ENCODE assay signal across 21 cellular contexts in genomic region chr2:232893834-232894233, GRCh38.
"Had no signal": no experiment of that assay in that cellular context is flagged by ENCODE, and none has a peak within 500 bp of the region (broad histone marks: within the 10 kb centered on the region; RNA-seq: fewer than 3 reads in every experiment).

No MANE protein-coding gene starts in this region.

- H3K36me3 ChIP-seq: colonic mucosa, esophagus squamous epithelium, prostate gland had no signal

- H3K36me3 Mint-ChIP-seq: activated naive CD4-positive, alpha-beta T cell treated with anti-CD3 and anti-CD28 coated beads, Interleukin-2, amount 50 U/mL, for 72 hours; naive B cell had no signal

- H3K27ac Mint-ChIP-seq: activated naive CD4-positive, alpha-beta T cell treated with anti-CD3 and anti-CD28 coated beads, Interleukin-2, amount 50 U/mL, for 72 hours; activated T-cell treated with anti-CD3 and anti-CD28 coated beads, Interleukin-2, amount 50 U/mL, for 24 hours had no signal

- H3K27ac ChIP-seq: colonic mucosa, esophagus squamous epithelium, prostate gland, skin epidermis had no signal

- H3K9me3 ChIP-seq: colonic mucosa, esophagus squamous epithelium, prostate gland had no signal

- H3K4me1 ChIP-seq: colonic mucosa, prostate gland had no signal

- ATAC-seq: activated naive CD4-positive, alpha-beta T cell treated with anti-CD3 and anti-CD28 coated beads, Interleukin-2, amount 50 U/mL, for 72 hours; right cardiac atrium; SK-N-SH treated with all-trans-retinoic acid at 6 μM for 48 hours had no signal

- H3K4me3 ChIP-seq: colonic mucosa, esophagus squamous epithelium, prostate gland, skin epidermis had no signal

- H3K9me3 Mint-ChIP-seq: activated naive CD4-positive, alpha-beta T cell treated with anti-CD3 and anti-CD28 coated beads, Interleukin-2, amount 50 U/mL, for 72 hours; activated T-cell treated with anti-CD3 and anti-CD28 coated beads, Interleukin-2, amount 50 U/mL, for 24 hours; naive B cell had no signal

- H3K27me3 ChIP-seq: colonic mucosa had no signal

- DNase-seq: activated CD4-positive, alpha-beta T cell treated with anti-CD3 and anti-CD28 coated beads, Interleukin-2, amount 50 U/mL, for 48 hours; activated CD4-positive, CD25-positive, alpha-beta regulatory T cell treated with anti-CD3 and anti-CD28 coated beads, Interleukin-2, amount 50 U/mL, for 72 hours; activated gamma-delta T cell; activated T-cell treated with anti-CD3 and anti-CD28 coated beads, Interleukin-2, amount 50 U/mL, for 24 hours; central memory CD4-positive, alpha-beta T cell; colonic mucosa; esophagus squamous epithelium; mammary epithelial cell; naive B cell; nucleus accumbens; stimulated activated CD4-positive, alpha-beta T cell treated with anti-CD3 and anti-CD28 coated beads, Interleukin-15, amount 100 ng/mL, for 24 hours; stimulated activated CD4-positive, alpha-beta T cell treated with anti-CD3 and anti-CD28 coated beads, Interleukin-4, amount 100 ng/mL, for 1 hour; stimulated activated naive CD4-positive, alpha-beta T cell treated with Interleukin-2 at 50 U/mL for 16 hours; T-helper 1 cell; T1000; trophoblast cell had no signal

- H3K4me3 Mint-ChIP-seq: activated T-cell treated with anti-CD3 and anti-CD28 coated beads, Interleukin-2, amount 50 U/mL, for 24 hours; naive B cell had no signal
